20 cellular contexts compared by ENCODE assay signal in the genomic region with DNA sequence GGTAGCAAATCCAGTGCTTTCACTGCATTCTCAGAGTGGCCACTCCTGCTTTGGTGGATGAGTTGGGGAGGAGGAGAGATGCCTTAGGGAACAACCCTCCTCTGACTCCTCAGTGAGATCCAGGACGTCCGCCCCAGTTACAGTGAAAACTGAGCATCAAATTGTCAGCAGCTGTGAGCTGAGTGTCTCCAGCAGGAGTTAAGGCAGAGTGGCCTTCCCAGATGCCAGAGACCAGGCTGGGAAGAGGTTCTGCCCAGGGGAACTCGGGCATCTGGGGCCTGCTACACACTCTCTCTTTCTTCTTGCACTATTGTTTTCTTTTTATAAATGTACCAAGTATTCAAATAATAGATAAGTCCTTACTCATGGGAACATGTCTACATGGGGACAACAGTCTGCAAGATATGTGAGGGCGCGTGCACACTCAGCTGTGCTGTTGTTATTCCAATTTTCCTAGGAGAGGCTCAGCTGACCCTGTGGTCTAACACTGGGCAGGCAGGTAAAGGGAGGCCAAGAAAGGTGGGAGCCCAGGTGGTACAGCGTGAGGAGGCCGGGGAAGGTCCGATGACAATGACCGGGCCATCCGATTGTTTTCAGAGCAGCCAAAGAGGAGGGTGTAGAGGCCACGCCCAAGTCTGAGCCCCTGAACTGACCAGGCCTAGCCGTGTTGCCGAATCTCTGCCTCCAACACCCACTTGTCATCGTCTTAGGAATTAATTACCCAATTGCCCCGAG.
"Had no signal": no experiment of that assay in that cellular context is flagged by ENCODE, and none has a peak within 500 bp of the region (broad histone marks: within the 10 kb centered on the region; RNA-seq: fewer than 3 reads in every experiment).

No MANE protein-coding gene starts in this region.

- H3K4me1 ChIP-seq: body of pancreas, left lung, upper lobe of left lung had no signal

- H3K36me3 ChIP-seq: cardiac muscle cell, left lung, upper lobe of left lung had no signal

- H3K27ac ChIP-seq: body of pancreas, cardiac muscle cell, left lung, upper lobe of left lung, VCaP had no signal

- DNase-seq: activated CD4-positive, alpha-beta T cell treated with anti-CD3 and anti-CD28 coated beads for 1 hour; activated CD4-positive, alpha-beta T cell treated with anti-CD3 and anti-CD28 coated beads, Interleukin-2, amount 50 U/mL, for 4 hours; activated gamma-delta T cell; activated naive CD4-positive, alpha-beta T cell treated with anti-CD3 and anti-CD28 coated beads, Interleukin-2, amount 50 U/mL, for 16 hours; activated naive CD8-positive, alpha-beta T cell treated with anti-CD3 and anti-CD28 coated beads, Interleukin-2, amount 50 U/mL, for 24 hours; body of pancreas; cortex of kidney; foreskin melanocyte; naive B cell; retina; stimulated activated CD4-positive, alpha-beta T cell treated with anti-CD3 and anti-CD28 coated beads, Interleukin-4, amount 100 ng/mL, for 1 hour; stimulated activated naive CD4-positive, alpha-beta T cell treated with Interleukin-2 at 50 U/mL for 16 hours; T-helper 2 cell; upper lobe of left lung had no signal

- H3K27ac Mint-ChIP-seq: activated naive CD8-positive, alpha-beta T cell treated with anti-CD3 and anti-CD28 coated beads, Interleukin-2, amount 50 U/mL, for 24 hours; activated T-helper 1 cell treated with anti-CD3 and anti-CD28 coated beads, Interleukin-12 subunit alpha, Interleukin-12 subunit beta, Interleukin-2, Interleukin-4 antibody, amounts not matched to agents 30 ng/mL and 10 ng/mL and 1 ng/mL, durations not matched to agents 14 hours and 24 hours and 36 hours; naive B cell; progenitor cell of endocrine pancreas had no signal

- H3K27me3 Mint-ChIP-seq: progenitor cell of endocrine pancreas had no signal

- H3K4me3 ChIP-seq: body of pancreas, cardiac muscle cell, left lung, lung, upper lobe of left lung had no signal

- H3K27me3 ChIP-seq: body of pancreas, cardiac muscle cell, left lung, upper lobe of left lung had no signal

- ATAC-seq: activated naive CD8-positive, alpha-beta T cell treated with anti-CD3 and anti-CD28 coated beads, Interleukin-2, amount 50 U/mL, for 24 hours; body of pancreas; left lung had no signal

- H3K4me3 Mint-ChIP-seq: activated naive CD8-positive, alpha-beta T cell treated with anti-CD3 and anti-CD28 coated beads, Interleukin-2, amount 50 U/mL, for 24 hours; activated T-helper 1 cell treated with anti-CD3 and anti-CD28 coated beads, Interleukin-12 subunit alpha, Interleukin-12 subunit beta, Interleukin-2, Interleukin-4 antibody, amounts not matched to agents 30 ng/mL and 10 ng/mL and 1 ng/mL, durations not matched to agents 14 hours and 24 hours and 36 hours; naive B cell had no signal

- H3K36me3 Mint-ChIP-seq: naive B cell had no signal

- H3K9me3 ChIP-seq: body of pancreas, left lung, upper lobe of left lung had no signal

- H3K9me3 Mint-ChIP-seq: activated naive CD8-positive, alpha-beta T cell treated with anti-CD3 and anti-CD28 coated beads, Interleukin-2, amount 50 U/mL, for 24 hours; activated T-helper 1 cell treated with anti-CD3 and anti-CD28 coated beads, Interleukin-12 subunit alpha, Interleukin-12 subunit beta, Interleukin-2, Interleukin-4 antibody, amounts not matched to agents 30 ng/mL and 10 ng/mL and 1 ng/mL, durations not matched to agents 14 hours and 24 hours and 36 hours; naive B cell had no signal
